8 cellular contexts compared by ENCODE assay signal in genomic region chr5:179805529-179806249, GRCh38. TPM values are rescaled to one million over a fixed set of nuclear protein-coding genes. Genes with fewer than 3 reads are reported as not detected.
A peak's percentile ranks its signal among the peaks of the same experiment; 100 is the strongest.
DNase-seq lines count a peak whose midpoint lies in the region; ATAC-seq and TF ChIP-seq lines count a peak whose summit lies in the region.

No MANE protein-coding gene starts in this region.

- H3K4me2 ChIP-seq in MM.1S (ENCODE audit: low read depth, low read length) = peak overlapping the region; percentile 90

- 0 out of 2 replicates have a peak, but pooled peaks cover 4% of the 10 kb centered on the region for H3F3A ChIP-seq in MM.1S (ENCODE audit: insufficient read depth, low read length)

- H3K27me3 ChIP-seq in MM.1S (replicated peaks; ENCODE audit: insufficient read depth, low read length) (no peaks in the 10 kb centered on the region), iPS-15b (ENCODE audit: control insufficient read depth, insufficient read depth, low read length) (no peaks in the 10 kb centered on the region), skeletal muscle tissue (ENCODE audit: control insufficient read depth in 3 of 3, insufficient read depth in 3 of 3, low read length in 3 of 3) (no peaks in the 10 kb centered on the region)

- H3K9ac ChIP-seq in MM.1S (ENCODE audit: low read length) (peak overlapping the region; percentile 87), iPS-15b (ENCODE audit: low read depth, low read length) (peak overlapping the region; percentile 65), skeletal muscle tissue (ENCODE audit: low read depth in 1 of 3, low read length in 3 of 3) (peak overlapping the region; percentile 70 to 83 (median 76))

- H3K27ac ChIP-seq in MM.1S (ENCODE audit: low read length) (peak overlapping the region; percentile 78; the same call in 1 of the 2 replicates), angular gyrus (ENCODE audit: low read depth, low read length) (peak overlapping the region; percentile 55), skeletal muscle tissue (ENCODE audit: low read depth, low read length) (peak overlapping the region; percentile 65)

- DNase-seq in GM12864 (ENCODE audit: low read depth) (no peak), MM.1S (peak; percentile 65), NCI-H2107 (lab: John Stamatoyannopoulos, UW) (no peak), NCI-H2171 treated with DMSO at 0.1 percent for 48 hours (lab: John Stamatoyannopoulos, UW) (no peak)

- H3K9me3 ChIP-seq in MM.1S (replicated peaks; ENCODE audit: insufficient read depth, low read length) (no peaks in the 10 kb centered on the region), iPS-15b (ENCODE audit: control insufficient read depth, insufficient read depth, low read length) (no peaks in the 10 kb centered on the region), skeletal muscle tissue (ENCODE audit: control insufficient read depth in 3 of 3, low read length in 3 of 3) (no peaks in the 10 kb centered on the region)

- peak overlapping the region; percentile 94 for H3K4me3 ChIP-seq in GM12864 (ENCODE audit: low read depth, low read length)
- peak overlapping the region; percentile 91 for H3K4me3 ChIP-seq in MM.1S (ENCODE audit: low read length)
- peak overlapping the region; percentile 64 for H3K4me3 ChIP-seq in iPS-15b (ENCODE audit: low read depth, low read length)
- peak overlapping the region; percentile 62 to 79 (median 75) for H3K4me3 ChIP-seq in skeletal muscle tissue (ENCODE audit: low read length in 3 of 3)

- no peaks in the 10 kb centered on the region for H3K9me2 ChIP-seq in MM.1S (replicated peaks; ENCODE audit: insufficient read depth, low read length)

- H3K4me1 ChIP-seq in MM.1S (ENCODE audit: low read length) (peaks cover 11% of the 10 kb centered on the region; the same call in 1 of the 2 replicates), iPS-15b (ENCODE audit: control insufficient read depth, insufficient read depth, low read length) (peaks cover 8% of the 10 kb centered on the region), skeletal muscle tissue (ENCODE audit: control insufficient read depth in 3 of 3, insufficient read depth in 3 of 3, low read length in 3 of 3) (peaks cover 17 to 39% (median 36%) of the 10 kb centered on the region in 3 donors)

- no peak overlapping the region for H2AFZ ChIP-seq in MM.1S (ENCODE audit: low read length)

- no peaks in the 10 kb centered on the region for H4K20me1 ChIP-seq in MM.1S (ENCODE audit: insufficient read depth, low read length)

- H3K79me2 ChIP-seq in MM.1S (ENCODE audit: low read length) = peaks cover 63% of the 10 kb centered on the region

- no peaks in the 10 kb centered on the region for H3K36me3 ChIP-seq in MM.1S (replicated peaks; ENCODE audit: insufficient read depth, low read length)
- peaks cover 4% of the 10 kb centered on the region for H3K36me3 ChIP-seq in iPS-15b (ENCODE audit: control insufficient read depth, insufficient read depth, low read length)
- peaks cover 0 to 6% (median 1%) of the 10 kb centered on the region in 3 donors for H3K36me3 ChIP-seq in skeletal muscle tissue (ENCODE audit: control insufficient read depth in 3 of 3, insufficient read depth in 3 of 3, low read length in 3 of 3)

- peak; percentile 17 for ATAC-seq in GM21786 (IDR thresholded peaks at IDR 0.05; ENCODE audit: unreplicated experiment)

- TF ChIP-seq CTCF in GM12864 (IDR thresholded peaks at IDR 0.05; ENCODE audit: low read depth, low read length, missing control alignments) (no peak), MM.1S (IDR thresholded peaks at IDR 0.05; ENCODE audit: low read length) (no peak)

RNA-seq across cellular contexts. Expression of gene MGAT4B, which starts 1.0 kb away (rescaled TPM):
- 32.4 TPM for total RNA-seq in skeletal muscle tissue

RNA-seq across cellular contexts. Expression of gene LTC4S, which starts 11.9 kb away (rescaled TPM):
- 3.7 TPM for total RNA-seq in skeletal muscle tissue

RNA-seq across cellular contexts. Expression of gene SQSTM1, which starts 15.0 kb away (rescaled TPM):
- 54.8 TPM for total RNA-seq in skeletal muscle tissue

RNA-seq across cellular contexts. Expression of gene MRNIP, which starts 52.9 kb away (rescaled TPM):
- total RNA-seq in skeletal muscle tissue = 21.4 TPM
